13 cellular contexts compared by ENCODE assay signal in the genomic region with DNA sequence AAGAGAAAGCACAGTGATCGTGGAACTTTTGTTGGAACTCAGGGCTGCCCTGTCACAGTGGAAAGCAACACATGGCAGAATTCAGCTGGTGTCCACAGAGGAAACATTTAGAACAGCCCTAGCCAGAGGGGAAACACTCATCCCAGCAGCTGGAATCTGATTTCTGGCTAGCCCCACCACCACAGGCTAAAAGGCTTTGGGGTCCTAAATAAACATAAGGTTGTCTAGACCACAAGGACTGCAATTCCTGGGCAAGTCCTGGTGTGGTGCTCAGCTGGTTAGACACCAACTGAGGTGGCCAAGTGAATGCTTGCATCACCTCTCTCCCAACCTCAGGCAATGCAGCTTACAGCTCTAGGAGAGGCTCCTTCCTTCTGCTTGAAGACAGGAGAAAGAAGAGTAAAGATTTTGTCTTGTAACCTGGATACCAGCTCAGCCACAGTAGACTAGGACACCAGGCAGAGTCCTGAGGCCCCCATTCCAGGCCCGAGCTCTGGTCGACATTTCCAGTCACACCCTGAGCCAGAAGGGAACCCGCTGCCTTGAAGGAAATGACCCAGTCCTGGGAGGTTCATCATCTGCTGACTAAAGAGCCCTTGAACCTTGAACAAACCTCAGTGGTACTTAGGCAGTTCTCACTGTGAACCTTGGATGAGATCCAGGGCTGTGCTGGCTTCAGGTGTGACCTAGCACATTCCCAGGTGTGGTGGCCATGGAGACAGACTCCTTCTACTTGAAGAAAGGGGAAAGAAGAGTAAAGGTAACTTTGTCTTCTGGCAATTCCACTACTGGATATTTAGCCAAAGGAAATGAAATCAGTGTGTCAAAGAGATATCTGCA.
"Had no signal": no experiment of that assay in that cellular context is flagged by ENCODE, and none has a peak within 500 bp of the region (broad histone marks: within the 10 kb centered on the region; RNA-seq: fewer than 3 reads in every experiment).

No MANE protein-coding gene starts in this region.

- H3K4me3 ChIP-seq: esophagus squamous epithelium, smooth muscle cell, thoracic aorta, uterus had no signal

- H3K36me3 Mint-ChIP-seq: naive B cell had no signal

- H3K27me3 Mint-ChIP-seq: activated CD4-positive, alpha-beta T cell treated with anti-CD3 and anti-CD28 coated beads for 36 hours; activated CD8-positive, alpha-beta T cell treated with anti-CD3 and anti-CD28 coated beads for 36 hours had no signal

- H3K4me3 Mint-ChIP-seq: activated CD4-positive, alpha-beta T cell treated with anti-CD3 and anti-CD28 coated beads for 36 hours; activated CD8-positive, alpha-beta T cell treated with anti-CD3 and anti-CD28 coated beads for 36 hours; activated T-cell treated with anti-CD3 and anti-CD28 coated beads, Interleukin-2, amount 50 U/mL, for 4 hours had no signal

- DNase-seq: activated CD4-positive, alpha-beta T cell treated with anti-CD3 and anti-CD28 coated beads for 36 hours; activated CD8-positive, alpha-beta T cell treated with anti-CD3 and anti-CD28 coated beads for 36 hours; activated gamma-delta T cell; activated T-cell treated with anti-CD3 and anti-CD28 coated beads, Interleukin-2, amount 50 U/mL, for 4 hours; esophagus squamous epithelium; hippocampal formation; naive B cell; posterior cingulate gyrus; T-helper 2 cell; uterus had no signal

- H3K4me2 ChIP-seq: smooth muscle cell had no signal

- H3K27ac Mint-ChIP-seq: activated CD4-positive, alpha-beta T cell treated with anti-CD3 and anti-CD28 coated beads for 36 hours; activated CD8-positive, alpha-beta T cell treated with anti-CD3 and anti-CD28 coated beads for 36 hours; activated naive CD4-positive, alpha-beta T cell treated with anti-CD3 and anti-CD28 coated beads, Interleukin-2, amount 50 U/mL, for 72 hours; naive B cell had no signal

- H3K9me3 ChIP-seq: esophagus squamous epithelium, thoracic aorta, uterus had no signal

- H3K4me1 ChIP-seq: uterus had no signal

- H3K36me3 ChIP-seq: esophagus squamous epithelium, thoracic aorta, uterus had no signal

- ATAC-seq: activated CD4-positive, alpha-beta T cell treated with anti-CD3 and anti-CD28 coated beads for 36 hours; activated CD8-positive, alpha-beta T cell treated with anti-CD3 and anti-CD28 coated beads for 36 hours; activated naive CD4-positive, alpha-beta T cell treated with anti-CD3 and anti-CD28 coated beads, Interleukin-2, amount 50 U/mL, for 72 hours; activated T-cell treated with anti-CD3 and anti-CD28 coated beads, Interleukin-2, amount 50 U/mL, for 4 hours had no signal

- H3K27me3 ChIP-seq: esophagus squamous epithelium, uterus had no signal

- H3K27ac ChIP-seq: esophagus squamous epithelium, thoracic aorta, uterus had no signal

- H3K4me1 Mint-ChIP-seq: activated CD4-positive, alpha-beta T cell treated with anti-CD3 and anti-CD28 coated beads for 36 hours had no signal

- H3K9me3 Mint-ChIP-seq: activated T-cell treated with anti-CD3 and anti-CD28 coated beads, Interleukin-2, amount 50 U/mL, for 4 hours had no signal
